Comparison of ENCODE assay signal across 17 cellular contexts in the genomic region with DNA sequence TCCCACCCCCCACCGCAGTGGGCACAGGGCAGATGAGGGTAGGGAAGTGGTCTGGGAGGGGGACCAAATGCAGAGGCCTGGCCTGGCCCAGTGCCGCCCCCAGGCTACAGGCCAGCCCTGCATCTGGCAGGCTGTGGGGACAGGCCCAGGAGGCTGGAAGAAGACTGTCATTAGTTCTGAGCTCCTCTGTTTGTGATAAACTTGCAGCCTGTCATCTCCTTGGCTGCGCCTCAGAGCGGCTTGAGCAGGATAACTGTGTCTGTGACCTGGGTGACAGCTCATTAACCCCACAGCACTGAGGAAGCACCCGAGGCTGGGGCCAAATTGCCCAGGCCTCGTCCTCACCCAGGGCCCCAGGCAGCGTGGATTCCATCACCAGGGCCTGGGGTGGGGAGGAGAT. TPM values are rescaled to one million over a fixed set of nuclear protein-coding genes. Genes with fewer than 3 reads are reported as not detected.
DNase-seq lines count a peak whose midpoint lies in the region; ATAC-seq and TF ChIP-seq lines count a peak whose summit lies in the region.
"Had no signal": no experiment of that assay in that cellular context is flagged by ENCODE, and none has a peak within 500 bp of the region (broad histone marks: within the 10 kb centered on the region; RNA-seq: fewer than 3 reads in every experiment).

No MANE protein-coding gene starts in this region.

- H3K9me2 ChIP-seq in SK-N-SH, result no peaks in the 10 kb centered on the region
- H3K9me2 ChIP-seq in MM.1S (replicated peaks; ENCODE audit: insufficient read depth, low read length), result no peaks in the 10 kb centered on the region

- POLR2A ChIA-PET in SK-N-SH (lab: Yijun Ruan, JAX), result interaction anchor here (1.3 kb wide), 1 partner anchor 49 kb away, joined by 3 read pairs; no protein-coding TSS in a partner anchor

- H3K4me2 ChIP-seq in SK-N-SH (no peak overlapping the region), MM.1S (ENCODE audit: low read depth, low read length) (no peak overlapping the region)
- H3K4me2 ChIP-seq: GM23338 had no signal

- 0 out of 4 replicates have a peak, but pooled peaks of 1 of the 2 experiments have one; percentile 18 for TF ChIP-seq EP300 in SK-N-SH (IDR thresholded peaks at IDR 0.05; ENCODE audit: borderline replicate concordance in 1 of 2, low read depth in 1 of 2, low read length in 1 of 2)

- peak overlapping the region; percentile 50 for H3K27ac Mint-ChIP-seq in dendritic cell treated with granulocyte-macrophage colony-stimulating factor and Interleukin-4, amounts not matched to agents 40 ng/mL and 50 ng/mL, for 4 days
- H3K27ac Mint-ChIP-seq: GM23338 had no signal

- no peaks in the 10 kb centered on the region for H3K9me3 Mint-ChIP-seq in dendritic cell treated with granulocyte-macrophage colony-stimulating factor and Interleukin-4, amounts not matched to agents 40 ng/mL and 50 ng/mL, for 4 days
- H3K9me3 Mint-ChIP-seq: GM23338 had no signal

- H3K4me1 ChIP-seq in SK-N-SH (ENCODE audit: control insufficient read depth in 1 of 2, insufficient read depth in 2 of 2, low read depth in 1 of 2, low read length in 1 of 2) (peaks cover 39 to 44% of the 10 kb centered on the region in 2 experiments), NT2/D1 (ENCODE audit: insufficient read depth, insufficient read length) (peaks cover 37% of the 10 kb centered on the region), spleen (peaks cover 9 to 50% (median 34%) of the 10 kb centered on the region in 6 donors), MM.1S (ENCODE audit: low read length) (peaks cover 13% of the 10 kb centered on the region)

- H3K9ac ChIP-seq in SK-N-SH (no peak overlapping the region), NT2/D1 (ENCODE audit: insufficient read length, low read depth) (peak overlapping the region; percentile 37), MM.1S (ENCODE audit: low read length) (no peak overlapping the region)

- TF ChIP-seq POLR2A in spleen (IDR thresholded peaks at IDR 0.05), result no peak

- 68% methylated on average over 5 of the region's 7 CpGs for WGBS in SK-N-SH (ENCODE audit: low lambda C conversion rate)
- WGBS in spleen, 5 donors, result 64 to 79% (median 71%) methylated on average over 6 to 7 of the region's 7 CpGs

- peaks cover 9% of the 10 kb centered on the region; the same call in 1 of the 2 replicates for H3K79me2 ChIP-seq in SK-N-SH (ENCODE audit: insufficient read depth)
- H3K79me2 ChIP-seq in MM.1S (ENCODE audit: low read length), result no peaks in the 10 kb centered on the region

- H3K4me3 Mint-ChIP-seq in dendritic cell treated with granulocyte-macrophage colony-stimulating factor and Interleukin-4, amounts not matched to agents 40 ng/mL and 50 ng/mL, for 4 days, result no peak overlapping the region
- H3K4me3 Mint-ChIP-seq: CD14-positive monocyte, GM23338 had no signal

- H3K4me3 ChIP-seq in SK-N-SH (ENCODE audit: low read depth in 2 of 2, low read length in 1 of 2) (no peak overlapping the region), NT2/D1 (ENCODE audit: insufficient read length, low read depth) (no peak overlapping the region), spleen (no peak overlapping the region), MM.1S (ENCODE audit: low read length) (no peak overlapping the region)
- H3K4me3 ChIP-seq: GM12878, GM23338 had no signal

- H3K27me3 Mint-ChIP-seq in dendritic cell treated with granulocyte-macrophage colony-stimulating factor and Interleukin-4, amounts not matched to agents 40 ng/mL and 50 ng/mL, for 4 days, result peaks cover 4% of the 10 kb centered on the region

- no peak for ATAC-seq in SK-N-SH treated with all-trans-retinoic acid at 6 μM for 48 hours
- no peak for ATAC-seq in GM18517 (IDR thresholded peaks at IDR 0.05; ENCODE audit: unreplicated experiment)
- ATAC-seq: GM12878 had no signal

- intact Hi-C loops in dendritic cell treated with granulocyte-macrophage colony-stimulating factor and Interleukin-4, amounts not matched to agents 40 ng/mL and 50 ng/mL, for 4 days (cut with micrococcal nuclease), result no loop called here
- intact Hi-C loops in spleen (cut with DNase I; ENCODE audit: low total_unique reads), result no loop called here

- CTCF ChIA-PET in SK-N-SH (lab: Yijun Ruan, JAX), result interaction anchor here (1.1 to 5.5 kb wide), 8 partner anchors 17 to 179 kb away, joined by 3 to 38 read pairs (median 6); partner anchors contain the start of gene ABCC3

- peaks cover 57% of the 10 kb centered on the region for H3K4me1 Mint-ChIP-seq in dendritic cell treated with granulocyte-macrophage colony-stimulating factor and Interleukin-4, amounts not matched to agents 40 ng/mL and 50 ng/mL, for 4 days (ENCODE audit: low read depth)

- H4K20me1 ChIP-seq in SK-N-SH (ENCODE audit: insufficient read depth) (no peaks in the 10 kb centered on the region), MM.1S (ENCODE audit: insufficient read depth, low read length) (no peaks in the 10 kb centered on the region)

- peaks cover 3 to 16% of the 10 kb centered on the region in 2 experiments for H3K36me3 ChIP-seq in SK-N-SH (replicated peaks in 1 of 2; ENCODE audit: control insufficient read depth in 1 of 2, insufficient read depth in 2 of 2, low read length in 1 of 2)
- H3K36me3 ChIP-seq in NT2/D1 (ENCODE audit: insufficient read depth, insufficient read length, low read length), result no peaks in the 10 kb centered on the region
- H3K36me3 ChIP-seq in spleen, result no peaks in the 10 kb centered on the region
- H3K36me3 ChIP-seq in MM.1S (replicated peaks; ENCODE audit: insufficient read depth, low read length), result no peaks in the 10 kb centered on the region

- H3F3A ChIP-seq in SK-N-SH (replicated peaks; ENCODE audit: insufficient read depth), result peaks cover 35% of the 10 kb centered on the region
- no peaks in the 10 kb centered on the region for H3F3A ChIP-seq in MM.1S (ENCODE audit: insufficient read depth, low read length)

- TF ChIP-seq RAD21 in SK-N-SH (IDR thresholded peaks at IDR 0.05; ENCODE audit: low read length), result no peak

- peak; percentile 76 for DNase-seq in SK-N-SH
- DNase-seq in NT2/D1 (ENCODE audit: low read depth, low spot score), result no peak
- no peak for DNase-seq in spleen
- DNase-seq in NCI-H345 treated with DMSO at 0.1 percent for 48 hours (lab: John Stamatoyannopoulos, UW; ENCODE audit: unreplicated experiment), result no peak
- no peak for DNase-seq in MM.1S
- DNase-seq: NCI-H1105 treated with DMSO at 0.1 percent for 48 hours, NCI-H187, NCI-H2171, NCI-H774, SIG-M5 had no signal

- no peak overlapping the region for H2AFZ ChIP-seq in SK-N-SH (ENCODE audit: low read depth)
- no peak overlapping the region for H2AFZ ChIP-seq in MM.1S (ENCODE audit: low read length)
- H2AFZ ChIP-seq: GM23338 had no signal

- H3K9me3 ChIP-seq in SK-N-SH (no peaks in the 10 kb centered on the region), NT2/D1 (ENCODE audit: insufficient read depth, low read length) (no peaks in the 10 kb centered on the region), spleen (no peaks in the 10 kb centered on the region), MM.1S (replicated peaks; ENCODE audit: insufficient read depth, low read length) (no peaks in the 10 kb centered on the region)

- TF ChIP-seq CTCF in SK-N-SH (IDR thresholded peaks at IDR 0.05), result no peak
- TF ChIP-seq CTCF in spleen (IDR thresholded peaks at IDR 0.05 in 8 of 11, conservative IDR thresholded peaks at IDR 0.05 in 3 of 11), result no peak
- no peak for TF ChIP-seq CTCF in MM.1S (IDR thresholded peaks at IDR 0.05; ENCODE audit: low read length)

- H3K27me3 ChIP-seq in SK-N-SH (ENCODE audit: insufficient read depth) (no peaks in the 10 kb centered on the region), NT2/D1 (ENCODE audit: insufficient read depth, insufficient read length) (no peaks in the 10 kb centered on the region), spleen (replicated peaks in 1 of 7) (no peaks in the 10 kb centered on the region), MM.1S (replicated peaks; ENCODE audit: insufficient read depth, low read length) (no peaks in the 10 kb centered on the region)

- peaks cover 50% of the 10 kb centered on the region for H3K36me3 Mint-ChIP-seq in dendritic cell treated with granulocyte-macrophage colony-stimulating factor and Interleukin-4, amounts not matched to agents 40 ng/mL and 50 ng/mL, for 4 days (ENCODE audit: low read depth)

- H3K27ac ChIP-seq in SK-N-SH (ENCODE audit: low read depth in 2 of 2, low read length in 1 of 2) (peak overlapping the region; percentile 77; a peak in 3 of 4 replicates), spleen (peak overlapping the region in 5 of 8 donors; percentile 3 to 85 (median 20)), MM.1S (ENCODE audit: low read length) (no peak overlapping the region)
- H3K27ac ChIP-seq: 22Rv1 had no signal

TF ChIP-seq in SK-N-SH, 30 proteins besides CTCF, POLR2A, EP300 and RAD21 (continues in another document):
- TF ChIP-seq GABPA (IDR thresholded peaks at IDR 0.05; ENCODE audit: low read depth), result no peak
- TF ChIP-seq MAX (IDR thresholded peaks at IDR 0.05; ENCODE audit: low read depth), result no peak

TF ChIP-seq in SK-N-SH treated with all-trans-retinoic acid at 6 μM for 48 hours, 23 proteins besides CTCF, POLR2A, EP300 and RAD21:
- TF ChIP-seq ZNF565 (CRISPR knock-in tag; conservative IDR thresholded peaks at IDR 0.05; ENCODE audit: low read depth), result no peak

RNA-seq across cellular contexts. Expression of gene ABCC3, which starts 23.9 kb away (rescaled TPM):
- polyA plus RNA-seq in SK-N-SH (2012; rRNA removed) (185 and 209 TPM in 2 replicates), spleen (10 to 100 TPM in 2 of 3 donors, 1 to 10 TPM in 1; 8.6 to 16.6 (median 15.2) TPM)
- polyA plus RNA-seq in SK-N-SH (2012; cell fraction: cytosol; rRNA removed), result 29.0 and 41.5 TPM in 2 replicates
- polyA plus RNA-seq in SK-N-SH (2012; cell fraction: nucleus; rRNA removed), result 1,427 and 1,497 TPM in 2 replicates
- total RNA-seq in spleen, result 10 to 100 TPM; 28.4 to 37.1 (median 32.0) TPM
- total RNA-seq: GM23338 had no signal
- polyA plus RNA-seq: GM23338 had no signal

RNA-seq across cellular contexts. Expression of gene ANKRD40, which starts 49.1 kb away (rescaled TPM):
- polyA plus RNA-seq in SK-N-SH (2012; rRNA removed), result 33.6 and 46.3 TPM in 2 replicates
- polyA plus RNA-seq in SK-N-SH (2012; cell fraction: cytosol; rRNA removed), result 43.8 and 47.2 TPM in 2 replicates
- 20.8 and 38.1 TPM in 2 replicates for polyA plus RNA-seq in SK-N-SH (2012; cell fraction: nucleus; rRNA removed)
- 10 to 100 TPM; 33.5 to 54.6 (median 47.1) TPM for total RNA-seq in spleen
- polyA plus RNA-seq in spleen, result 10 to 100 TPM in 1 of 3 donors, 1 to 10 TPM in 2; 6.8 to 16.5 (median 7.2) TPM
